8 cellular contexts compared by ENCODE assay signal in the genomic region with DNA sequence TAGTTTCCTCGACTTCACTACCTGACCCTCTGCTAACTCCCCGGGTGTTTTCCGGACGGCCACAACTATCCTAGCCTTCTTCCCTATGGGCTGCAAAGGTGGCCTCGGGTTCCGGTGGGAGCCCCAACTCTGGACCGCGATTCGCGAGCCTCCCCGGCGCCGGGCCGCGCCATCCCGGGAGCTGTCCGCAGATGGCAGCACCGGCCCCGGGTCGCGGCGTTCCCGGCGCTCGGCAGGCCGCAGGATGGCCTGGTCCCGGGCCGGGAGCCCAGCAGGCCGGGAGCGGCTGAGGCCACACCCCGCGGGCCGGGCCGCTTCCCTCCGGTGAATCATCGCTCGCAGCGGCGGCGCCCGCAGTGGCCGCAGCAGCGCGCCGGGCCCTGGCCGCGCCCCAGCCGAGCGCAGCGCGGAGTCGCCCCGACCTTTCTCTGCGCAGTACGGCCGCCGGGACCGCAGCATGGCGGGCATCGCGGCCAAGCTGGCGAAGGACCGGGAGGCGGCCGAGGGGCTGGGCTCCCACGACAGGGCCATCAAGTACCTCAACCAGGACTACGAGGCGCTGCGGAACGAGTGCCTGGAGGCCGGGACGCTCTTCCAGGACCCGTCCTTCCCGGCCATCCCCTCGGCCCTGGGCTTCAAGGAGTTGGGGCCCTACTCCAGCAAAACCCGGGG. TPM values are rescaled to one million over a fixed set of nuclear protein-coding genes. Genes with fewer than 3 reads are reported as not detected.
DNase-seq lines count a peak whose midpoint lies in the region; ATAC-seq and TF ChIP-seq lines count a peak whose summit lies in the region.

A gene (plus strand): TSS at position 356 of the 672 bp plus-strand sequence. CDS start 102 bp downstream, at position 458.

- TF ChIP-seq POLR2A in gastroesophageal sphincter (IDR thresholded peaks at IDR 0.05) (peak; percentile 93 to 95), transverse colon (IDR thresholded peaks at IDR 0.05) (peak; percentile 79)

- H3K27me3 ChIP-seq in Caco-2 (replicated peaks; ENCODE audit: control insufficient read depth, insufficient read depth, low read length): no peaks in the 10 kb centered on the region
- H3K27me3 ChIP-seq in gastroesophageal sphincter: no peaks in the 10 kb centered on the region
- no peaks in the 10 kb centered on the region for H3K27me3 ChIP-seq in transverse colon

- CTCF ChIA-PET in Caco-2 (lab: Charles Lee): interaction anchor here (1.3 to 1.9 kb wide), 3 partner anchors 37 to 64 kb away, joined by 3 to 7 read pairs (median 5); no protein-coding TSS in a partner anchor

- H3K4me3 ChIP-seq in Caco-2 (ENCODE audit: low read depth, low read length): peak within 1 kb of the TSS; percentile 97
- peak within 1 kb of the TSS; percentile 51 to 94 for H3K4me3 ChIP-seq in gastroesophageal sphincter
- peak within 1 kb of the TSS; percentile 70 to 88 (median 78) for H3K4me3 ChIP-seq in transverse colon

- in situ Hi-C loops in transverse colon (cut with MboI; ENCODE audit: low pct_ligation_motif_present in 1 of 4, low pct_unique_long_range_greater_than_20kb in 1 of 4, low sequenced_read_pairs in 3 of 4): no loop called here

- H3K9me3 ChIP-seq in Caco-2 (no peaks in the 10 kb centered on the region), gastroesophageal sphincter (no peaks in the 10 kb centered on the region), transverse colon (no peaks in the 10 kb centered on the region)

- H3K27me3 Mint-ChIP-seq in Caco-2 (ENCODE audit: insufficient read depth, unreplicated experiment): no peaks in the 10 kb centered on the region
- H3K27me3 Mint-ChIP-seq in activated naive CD4-positive, alpha-beta T cell treated with anti-CD3 and anti-CD28 coated beads, Interleukin-2, amount 50 U/mL, for 24 hours: no peaks in the 10 kb centered on the region
- no peaks in the 10 kb centered on the region for H3K27me3 Mint-ChIP-seq in neural crest cell (ENCODE audit: low read depth)

- H3K36me3 Mint-ChIP-seq in Caco-2 (ENCODE audit: insufficient read depth, unreplicated experiment) (peaks cover 22% of the 10 kb centered on the region), neural crest cell (ENCODE audit: low read depth) (no peaks in the 10 kb centered on the region)
- H3K36me3 Mint-ChIP-seq in activated naive CD4-positive, alpha-beta T cell treated with anti-CD3 and anti-CD28 coated beads, Interleukin-2, amount 50 U/mL, for 24 hours: peaks cover 2% of the 10 kb centered on the region

- ATAC-seq in GM19397 (IDR thresholded peaks at IDR 0.05; ENCODE audit: unreplicated experiment) (peak; percentile 66), HG03521 (IDR thresholded peaks at IDR 0.05; ENCODE audit: unreplicated experiment) (peak; percentile 50), gastroesophageal sphincter (peak; percentile 97)

- no TSS peak for BruUV-seq in Caco-2 (replicated peaks; lab: Mats Ljungman, UMichigan)

- TF ChIP-seq CTCF in Caco-2 (IDR thresholded peaks at IDR 0.05; ENCODE audit: insufficient read depth in 1 of 2, low read depth in 1 of 2, low read length in 1 of 2, severe bottlenecking in 1 of 2, unreplicated experiment in 1 of 2): peak; percentile 45 to 63
- TF ChIP-seq CTCF in gastroesophageal sphincter (IDR thresholded peaks at IDR 0.05): peak; percentile 74 to 97 (median 91)
- TF ChIP-seq CTCF in neural crest cell (conservative IDR thresholded peaks at IDR 0.05): peak; percentile 66
- peak; percentile 59 to 86 (median 67) for TF ChIP-seq CTCF in transverse colon (IDR thresholded peaks at IDR 0.05)

- POLR2A ChIA-PET in Caco-2 (lab: Charles Lee): interaction anchor here (1.0 to 1.6 kb wide), 2 partner anchors 11 to 37 kb away, joined by 4 to 5 read pairs; no protein-coding TSS in a partner anchor

- DNase-seq in Caco-2 (peak; percentile 69 to 91), SHP77 (lab: John Stamatoyannopoulos, UW) (peak; percentile 56 to 60), neural crest cell (ENCODE audit: low read depth, low spot score) (peak; percentile 60), transverse colon (peak; percentile 87)

- H3K4me1 ChIP-seq in Caco-2 (peaks cover 82% of the 10 kb centered on the region), gastroesophageal sphincter (peaks cover 10 to 74% (median 46%) of the 10 kb centered on the region in 3 donors), transverse colon (peaks cover 41 to 70% (median 58%) of the 10 kb centered on the region in 4 donors)

- intact Hi-C loops in Caco-2 (cut with micrococcal nuclease; ENCODE audit: unreplicated experiment): loop anchor here (5.0 kb wide), 2 partner anchors 135 to 280 kb away; a partner anchor contains a TSS
- intact Hi-C loops in transverse colon (cut with DNase I; ENCODE audit: low total_unique reads): loop anchor here (5.0 kb wide), 1 partner anchor 35 kb away; no protein-coding TSS in a partner anchor

- H3K9me3 Mint-ChIP-seq in Caco-2 (ENCODE audit: unreplicated experiment) (no peaks in the 10 kb centered on the region), neural crest cell (no peaks in the 10 kb centered on the region)
- no peaks in the 10 kb centered on the region for H3K9me3 Mint-ChIP-seq in activated naive CD4-positive, alpha-beta T cell treated with anti-CD3 and anti-CD28 coated beads, Interleukin-2, amount 50 U/mL, for 24 hours

- TF ChIP-seq EP300 in gastroesophageal sphincter (IDR thresholded peaks at IDR 0.05) (no peak), transverse colon (IDR thresholded peaks at IDR 0.05; ENCODE audit: low read depth) (no peak)

- peak within 1 kb of the TSS; percentile 73 for H3K4me3 Mint-ChIP-seq in Caco-2 (ENCODE audit: unreplicated experiment)
- peak within 1 kb of the TSS; percentile 82 for H3K4me3 Mint-ChIP-seq in activated naive CD4-positive, alpha-beta T cell treated with anti-CD3 and anti-CD28 coated beads, Interleukin-2, amount 50 U/mL, for 24 hours
- H3K4me3 Mint-ChIP-seq in neural crest cell: peak within 1 kb of the TSS; percentile 96

- peaks cover 4% of the 10 kb centered on the region for H3K36me3 ChIP-seq in Caco-2 (ENCODE audit: control insufficient read depth, insufficient read depth, low read length)
- H3K36me3 ChIP-seq in gastroesophageal sphincter: peaks cover 0 to 5% of the 10 kb centered on the region in 2 donors
- H3K36me3 ChIP-seq in transverse colon: no peaks in the 10 kb centered on the region

- 0% methylated on average over 1 of the region's 76 CpGs; no CpG with 5 or more reads in 1 of the 2 donors for WGBS in gastroesophageal sphincter (ENCODE audit: low coverage in 1 of 2), 2 donors
- WGBS in transverse colon (ENCODE audit: low coverage in 1 of 2), 2 donors: 1% methylated on average over 15 of the region's 76 CpGs; no CpG with 5 or more reads in 1 of the 2 donors

- H3K27ac Mint-ChIP-seq in Caco-2 (ENCODE audit: unreplicated experiment) (peak within 1 kb of the TSS; percentile 14), neural crest cell (ENCODE audit: unreplicated experiment) (peak within 1 kb of the TSS; percentile 96)
- H3K27ac Mint-ChIP-seq in activated naive CD4-positive, alpha-beta T cell treated with anti-CD3 and anti-CD28 coated beads, Interleukin-2, amount 50 U/mL, for 24 hours: peak within 1 kb of the TSS; percentile 78

- H3K4me1 Mint-ChIP-seq in Caco-2 (ENCODE audit: low read depth, unreplicated experiment) (peaks cover 54% of the 10 kb centered on the region), neural crest cell (peaks cover 21% of the 10 kb centered on the region)
- peaks cover 69% of the 10 kb centered on the region for H3K4me1 Mint-ChIP-seq in activated naive CD4-positive, alpha-beta T cell treated with anti-CD3 and anti-CD28 coated beads, Interleukin-2, amount 50 U/mL, for 24 hours

- peak within 1 kb of the TSS; percentile 63 to 98 (median 96) for H3K27ac ChIP-seq in gastroesophageal sphincter
- H3K27ac ChIP-seq in transverse colon: peak within 1 kb of the TSS; percentile 95 to 98 (median 96)

RNA-seq across cellular contexts. Expression of the gene that starts here (rescaled TPM):
- total RNA-seq in Caco-2 (2022) (151 and 157 TPM in 2 replicates), gastroesophageal sphincter (100 to 1,000 TPM; 140 to 174 (median 149) TPM), neural crest cell (95.0 and 98.6 TPM in 2 replicates), transverse colon (100 to 1,000 TPM; 193 to 505 (median 387) TPM)

Comparison
In these comparisons a context has a peak if more than half of its experiments do, and no peak if none do; other contexts are left out.
1. Peak in every context shown above with its lines: DNase-seq, ATAC-seq, H3K4me3 ChIP-seq and H3K27ac ChIP-seq.
2. H3K27ac Mint-ChIP-seq: peak in every context shown above with its lines; median percentile 96 in neural crest cell; 78 in activated naive CD4-positive, alpha-beta T cell treated with anti-CD3 and anti-CD28 coated beads, Interleukin-2, amount 50 U/mL, for 24 hours; 14 in Caco-2.